ENCODE assay signal across 13 cellular contexts in the genomic region with DNA sequence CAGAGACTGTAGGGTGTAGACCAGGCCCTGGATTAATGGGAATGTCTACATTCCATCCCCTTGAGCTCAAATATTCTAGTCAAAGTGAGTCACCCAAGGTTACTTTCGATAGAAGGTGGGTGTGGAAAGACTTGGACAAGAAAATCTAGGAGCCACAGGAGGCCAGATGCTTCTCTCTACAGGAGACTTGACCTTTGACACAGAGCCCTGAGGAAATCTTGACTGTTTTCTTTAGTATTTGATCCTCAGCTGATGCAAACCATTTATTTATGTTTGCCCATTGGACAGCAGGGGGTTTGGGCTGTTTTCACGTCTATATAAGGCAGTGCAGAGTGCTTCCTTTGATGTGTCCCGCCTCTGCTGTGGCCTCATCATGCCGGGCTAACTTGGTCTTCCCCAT. TPM values are rescaled to one million over a fixed set of nuclear protein-coding genes. Genes with fewer than 3 reads are reported as not detected.
A peak's percentile ranks its signal among the peaks of the same experiment; 100 is the strongest.
DNase-seq lines count a peak whose midpoint lies in the region; ATAC-seq, FAIRE-seq and TF ChIP-seq lines count a peak whose summit lies in the region.
"Had no signal": no experiment of that assay in that cellular context is flagged by ENCODE, and none has a peak within 500 bp of the region (broad histone marks: within the 10 kb centered on the region; RNA-seq: fewer than 3 reads in every experiment).

No MANE protein-coding gene starts in this region.

- intact Hi-C loops in left colon (cut with DNase I, micrococcal nuclease) = no loop called here

- CTCF ChIA-PET in GM10248 (lab: Yijun Ruan, JAX) = interaction anchor here (1.1 to 4.8 kb wide), 6 partner anchors 11 to 49 kb away, joined by 3 to 30 read pairs (median 4); no protein-coding TSS in a partner anchor

- ATAC-seq in left colon = no peak

- in situ Hi-C loops in astrocyte of the cerebellum (cut with HindIII; ENCODE audit: low sequenced_read_pairs) = no loop called here

- FAIRE-seq in HTR-8/SVneo (lab: Jason Lieb, UNC) = no peak
- FAIRE-seq: endometrium, kidney had no signal

- TF ChIP-seq CTCF in AG09319 (IDR thresholded peaks at IDR 0.05; ENCODE audit: low read depth, low read length) = no peak
- no peak for TF ChIP-seq CTCF in astrocyte of the cerebellum (IDR thresholded peaks at IDR 0.05; ENCODE audit: low read depth, low read length, missing control alignments)
- TF ChIP-seq CTCF in GM10248 (IDR thresholded peaks at IDR 0.05; ENCODE audit: control extremely low read depth, extremely low read depth, low read depth, missing control alignments) = no peak

- peak; percentile 23 for DNase-seq in AG09319 (ENCODE audit: extremely low read depth, low read depth)
- DNase-seq in HTR-8/SVneo (ENCODE audit: insufficient read length, low spot score) = peak; percentile 65
- DNase-seq in astrocyte of the cerebellum (ENCODE audit: low read depth) = peak; percentile 86
- peak; percentile 54 for DNase-seq in iPS-NIHi7 (ENCODE audit: extremely low spot score)
- DNase-seq in GM10248 (ENCODE audit: extremely low spot score) = no peak
- no peak for DNase-seq in left colon
- DNase-seq in T-helper 9 cell = no peak
- DNase-seq in stimulated activated CD4-positive, alpha-beta T cell treated with anti-CD3 and anti-CD28 coated beads, Interleukin-4, amount 100 ng/mL, for 4 hours = no peak
- DNase-seq: kidney; NCI-H1930; stimulated activated CD4-positive, alpha-beta T cell treated with anti-CD3 and anti-CD28 coated beads, Interleukin-4, amount 100 ng/mL, for 24 hours had no signal

- no peak overlapping the region for H3K4me3 ChIP-seq in astrocyte of the cerebellum (ENCODE audit: low read depth, low read length)
- H3K4me3 ChIP-seq: BLaER1 treated with 17β-estradiol and CSF1 and Interleukin-3, amounts not matched to agents 10 nM and 100 nM had no signal

- POLR2A ChIA-PET in GM10248 (lab: Yijun Ruan, JAX) = no interaction called here

RNA-seq across cellular contexts. Expression of a gene that starts 15.7 kb away (rescaled TPM):
- total RNA-seq in left colon = 1 to 10 TPM; 4.0 to 4.4 TPM

RNA-seq across cellular contexts. Expression of a gene that starts 41.3 kb away (rescaled TPM):
- total RNA-seq in left colon = 10 to 100 TPM; 79.6 to 86.4 TPM

Comparison
In these comparisons a context has a peak if more than half of its experiments do, and no peak if none do; other contexts are left out.
1. DNase-seq: peak in AG09319 (single experiment), HTR-8/SVneo (single experiment), astrocyte of the cerebellum (single experiment) and iPS-NIHi7 (single experiment); none in GM10248 (single experiment), left colon (0 of 2), T-helper 9 cell (single experiment) and stimulated activated CD4-positive, alpha-beta T cell treated with anti-CD3 and anti-CD28 coated beads, Interleukin-4, amount 100 ng/mL, for 4 hours (0 of 2).